Comparison of ENCODE assay signal across 9 cellular contexts in the genomic region with DNA sequence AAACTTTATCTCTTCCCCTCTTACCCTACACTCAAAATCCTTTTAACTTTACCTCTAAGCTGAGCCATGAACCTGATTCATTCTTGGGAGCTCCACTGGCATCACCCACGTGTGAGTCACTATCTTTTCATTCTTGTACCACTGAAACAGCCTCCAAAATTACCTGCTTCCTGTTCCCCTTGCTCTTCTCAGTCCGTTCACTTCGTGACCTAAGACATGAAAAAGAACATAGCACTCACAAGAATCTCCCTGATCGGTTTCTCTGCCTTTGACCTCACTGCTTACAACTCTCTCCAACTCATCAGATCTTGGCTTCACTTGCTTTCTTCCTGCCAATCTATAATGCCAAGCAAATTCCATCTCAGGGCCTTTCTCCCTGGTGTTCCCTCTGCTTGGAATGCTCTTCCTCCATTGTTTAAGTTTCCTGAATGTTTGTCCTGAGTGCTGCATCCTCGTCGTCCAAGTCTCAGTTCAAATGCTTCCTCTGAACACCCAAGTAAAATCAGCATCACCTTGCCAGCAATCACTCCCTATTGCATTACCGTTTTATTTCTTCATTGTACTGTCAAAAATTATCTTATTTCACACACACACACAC. TPM values are rescaled to one million over a fixed set of nuclear protein-coding genes. Genes with fewer than 3 reads are reported as not detected.
A peak's percentile ranks its signal among the peaks of the same experiment; 100 is the strongest.
DNase-seq lines count a peak whose midpoint lies in the region; ATAC-seq and TF ChIP-seq lines count a peak whose summit lies in the region.
"Had no signal": no experiment of that assay in that cellular context is flagged by ENCODE, and none has a peak within 500 bp of the region (broad histone marks: within the 10 kb centered on the region; RNA-seq: fewer than 3 reads in every experiment).

No MANE protein-coding gene starts in this region.

- WGBS in aorta, 2 donors = 21 to 24% methylated on average over 7 of the region's 7 CpGs

- peak overlapping the region; percentile 4 to 30 for H3K27ac ChIP-seq in breast epithelium
- peak overlapping the region; percentile 70 to 78 for H3K27ac ChIP-seq in aorta (ENCODE audit: low read depth in 1 of 2, low read length in 2 of 2)
- H3K27ac ChIP-seq: transverse colon had no signal

- H3K27me3 ChIP-seq in breast epithelium = no peaks in the 10 kb centered on the region
- no peaks in the 10 kb centered on the region for H3K27me3 ChIP-seq in aorta (ENCODE audit: control insufficient read depth in 1 of 2, insufficient read depth in 2 of 2, low read length in 1 of 2)
- H3K27me3 ChIP-seq: transverse colon had no signal

- TF ChIP-seq POLR2A in breast epithelium (IDR thresholded peaks at IDR 0.05) = no peak

- TF ChIP-seq CTCF in LNCaP clone FGC (IDR thresholded peaks at IDR 0.05; ENCODE audit: control insufficient read depth, extremely low read depth, insufficient read depth) (no peak), breast epithelium (IDR thresholded peaks at IDR 0.05) (no peak)

- H3K4me3 ChIP-seq in LNCaP clone FGC (ENCODE audit: low read depth, low read length) (no peak overlapping the region), breast epithelium (no peak overlapping the region), aorta (ENCODE audit: low read length in 2 of 2) (peak overlapping the region in 1 of 2 donors; percentile 18)
- H3K4me3 ChIP-seq: transverse colon had no signal

- H3K4me1 ChIP-seq in breast epithelium (no peaks in the 10 kb centered on the region), aorta (ENCODE audit: control insufficient read depth in 1 of 2, insufficient read depth in 2 of 2, low read length in 2 of 2) (peaks cover 5 to 12% of the 10 kb centered on the region in 2 donors)

- peak; percentile 57 for DNase-seq in stimulated activated CD4-positive, alpha-beta T cell treated with anti-CD3 and anti-CD28 coated beads, Interleukin-1b, Interleukin-23, amount 100 ng/mL, for 48 hours
- no peak for DNase-seq in stimulated activated CD4-positive, alpha-beta T cell treated with anti-CD3 and anti-CD28 coated beads, Interleukin-4, amount 100 ng/mL, for 1 hour
- DNase-seq in LNCaP clone FGC (ENCODE audit: low read depth) (peak; percentile 50), breast epithelium (ENCODE audit: low spot score in 2 of 2) (no peak), aorta (no peak), NCI-H526 (lab: John Stamatoyannopoulos, UW) (no peak), NCI-H1105 (lab: John Stamatoyannopoulos, UW) (no peak)
- no peak for DNase-seq in NK-92 treated with Interleukin-12 subunit alpha and Interleukin-12 subunit beta, amount 100 ng/mL, for 24 hours (lab: John Stamatoyannopoulos, UW)
- DNase-seq: transverse colon had no signal

- ATAC-seq in aorta (ENCODE audit: low FRiP score) = no peak

- H3K9me3 ChIP-seq in breast epithelium (no peaks in the 10 kb centered on the region), aorta (ENCODE audit: control insufficient read depth, low read length) (no peaks in the 10 kb centered on the region)
- H3K9me3 ChIP-seq: transverse colon had no signal

- intact Hi-C loops in breast epithelium (cut with DNase I; ENCODE audit: low total_unique reads) = no loop called here
- intact Hi-C loops in aorta (cut with DNase I) = no loop called here

- H3K36me3 ChIP-seq in breast epithelium (no peaks in the 10 kb centered on the region), aorta (ENCODE audit: control insufficient read depth in 1 of 2, insufficient read depth in 2 of 2, low read length in 1 of 2) (peaks cover 0 to 8% of the 10 kb centered on the region in 2 donors)
- H3K36me3 ChIP-seq: transverse colon had no signal

RNA-seq across cellular contexts. Expression of a gene that starts 9.2 kb away (rescaled TPM):
- total RNA-seq in breast epithelium (10 to 100 TPM; 12.1 to 23.0 (median 17.0) TPM), aorta (100 to 1,000 TPM; 152 to 230 TPM)
- 10 to 100 TPM; 41.3 to 47.8 TPM for polyA plus RNA-seq in aorta

RNA-seq across cellular contexts. Expression of a gene that starts 21.7 kb away (rescaled TPM):
- 10 to 100 TPM; 34.1 to 56.9 (median 36.4) TPM for total RNA-seq in breast epithelium
- 10 to 100 TPM; 38.6 to 42.5 TPM for total RNA-seq in aorta
- 10 to 100 TPM in 1 of 2 donors, 1 to 10 TPM in 1; 3.8 to 17.8 TPM for polyA plus RNA-seq in aorta

Comparison
In these comparisons a context has a peak if more than half of its experiments do, and no peak if none do; other contexts are left out.
1. DNase-seq: peak in stimulated activated CD4-positive, alpha-beta T cell treated with anti-CD3 and anti-CD28 coated beads, Interleukin-1b, Interleukin-23, amount 100 ng/mL, for 48 hours (single experiment) and LNCaP clone FGC (single experiment); none in stimulated activated CD4-positive, alpha-beta T cell treated with anti-CD3 and anti-CD28 coated beads, Interleukin-4, amount 100 ng/mL, for 1 hour (single experiment), breast epithelium (0 of 2), aorta (0 of 2), NCI-H526 (0 of 2), NCI-H1105 (single experiment) and NK-92 treated with Interleukin-12 subunit alpha and Interleukin-12 subunit beta, amount 100 ng/mL, for 24 hours (single experiment).
2. RNA of a gene that starts 9.2 kb away (total RNA-seq): 152 to 230 TPM in aorta; 12.1 to 23.0 TPM in breast epithelium; every median in the first group is over 4 times any median in the second.